In the genomic region with DNA sequence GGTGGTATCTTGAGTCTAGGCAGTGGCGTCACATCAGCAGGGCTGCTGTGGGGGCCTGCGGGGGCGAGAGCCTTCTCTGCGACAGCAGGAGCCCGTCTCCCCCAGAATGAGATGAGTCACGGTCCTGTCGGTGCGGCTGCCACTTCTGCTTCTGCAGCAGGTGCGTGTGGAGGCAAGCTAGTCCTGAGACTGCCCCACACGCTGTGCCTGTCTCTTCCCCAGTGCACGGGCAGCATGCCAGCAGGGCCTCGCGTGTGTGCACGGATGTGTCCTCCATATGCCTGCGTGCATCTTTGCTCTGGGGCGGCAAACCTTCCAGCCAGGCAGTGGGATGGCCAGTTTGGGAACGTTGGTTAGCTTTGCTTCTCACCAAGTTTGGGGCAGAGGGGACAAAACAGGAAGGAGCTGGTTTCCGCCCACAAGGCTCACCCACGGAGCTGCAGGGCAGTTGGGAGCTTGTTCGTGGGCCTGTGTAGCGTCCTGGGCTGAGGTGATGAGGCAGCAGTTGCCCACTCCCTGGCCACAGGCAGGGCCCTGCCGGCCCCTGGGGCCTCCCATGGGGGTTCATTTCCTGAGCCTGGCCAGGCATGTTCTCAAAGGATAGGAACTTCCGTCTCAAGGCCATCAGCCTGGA, we compare ENCODE assay signal across 8 cellular contexts.
DNase-seq lines count a peak whose midpoint lies in the region; ATAC-seq and TF ChIP-seq lines count a peak whose summit lies in the region.

No MANE protein-coding gene starts in this region.

- no peaks in the 10 kb centered on the region for H3K9me3 ChIP-seq in esophagus squamous epithelium

- H4K5ac ChIP-seq in mesendoderm (ENCODE audit: low read length): no peak overlapping the region

- peak; percentile 50 for DNase-seq in NCI-H2171 (lab: John Stamatoyannopoulos, UW)
- peak; percentile 80 for DNase-seq in activated T-cell treated with anti-CD3 and anti-CD28 coated beads for 1 hour (ENCODE audit: low read depth)
- peak; percentile 77 for DNase-seq in esophagus squamous epithelium (lab: John Stamatoyannopoulos, UW)
- no peak for DNase-seq in mesendoderm
- DNase-seq in NCI-H2029 (lab: John Stamatoyannopoulos, UW): no peak

- no peak overlapping the region for H3K4me2 ChIP-seq in mesendoderm (ENCODE audit: low read length)

- H3K4me3 ChIP-seq in esophagus squamous epithelium (peak overlapping the region in 1 of 4 donors; percentile 19), rectal smooth muscle tissue (ENCODE audit: low read length) (no peak overlapping the region), mesendoderm (ENCODE audit: low read length) (no peak overlapping the region)

- H3K79me2 ChIP-seq in mesendoderm (ENCODE audit: control insufficient read depth, insufficient read depth, low read length): no peaks in the 10 kb centered on the region

- H3K4ac ChIP-seq in mesendoderm (ENCODE audit: low read depth, low read length): no peak overlapping the region

- no peak overlapping the region for H2BK15ac ChIP-seq in mesendoderm (replicated peaks; ENCODE audit: low read depth)

- H3K4me1 ChIP-seq in esophagus squamous epithelium: peaks cover 30 to 93% (median 35%) of the 10 kb centered on the region in 3 donors
- peaks cover 15% of the 10 kb centered on the region for H3K4me1 ChIP-seq in rectal smooth muscle tissue (ENCODE audit: control insufficient read depth, insufficient read depth, low read length)
- no peaks in the 10 kb centered on the region for H3K4me1 ChIP-seq in mesendoderm (ENCODE audit: control insufficient read depth, low read depth, low read length)

- H2BK120ac ChIP-seq in mesendoderm (ENCODE audit: low read depth, low read length): no peak overlapping the region

- H3K27ac ChIP-seq in esophagus squamous epithelium (peak overlapping the region; percentile 68 to 86 (median 78)), rectal smooth muscle tissue (ENCODE audit: low read depth, low read length) (peak overlapping the region; percentile 49), mesendoderm (ENCODE audit: low read depth, low read length) (no peak overlapping the region)

- intact Hi-C loops in esophagus squamous epithelium (cut with DNase I): no loop called here

- H3K23ac ChIP-seq in mesendoderm (ENCODE audit: low read length): no peak overlapping the region

- no peaks in the 10 kb centered on the region for H3K27me3 ChIP-seq in esophagus squamous epithelium
- no peaks in the 10 kb centered on the region for H3K27me3 ChIP-seq in rectal smooth muscle tissue (ENCODE audit: control insufficient read depth, insufficient read depth, low read length)
- H3K27me3 ChIP-seq in mesendoderm (ENCODE audit: insufficient read depth, low read length, poor library complexity): no peaks in the 10 kb centered on the region

- no peak overlapping the region for H3K56ac ChIP-seq in mesendoderm (ENCODE audit: low read length)

- no peak overlapping the region for H4K8ac ChIP-seq in mesendoderm (ENCODE audit: low read depth, low read length)

- peak; percentile 82 for ATAC-seq in HG02623 (IDR thresholded peaks at IDR 0.05; ENCODE audit: unreplicated experiment)

- TF ChIP-seq POLR2A in GM15510 (IDR thresholded peaks at IDR 0.05; ENCODE audit: borderline replicate concordance, extremely low read depth, insufficient read length) (peak; percentile 64), esophagus squamous epithelium (IDR thresholded peaks at IDR 0.05) (peak in 2 of 4 donors; percentile 14 to 28)

- TF ChIP-seq CTCF in esophagus squamous epithelium (IDR thresholded peaks at IDR 0.05): no peak

- no peak overlapping the region for H3K9ac ChIP-seq in rectal smooth muscle tissue (ENCODE audit: low read length)
- no peak overlapping the region for H3K9ac ChIP-seq in mesendoderm (ENCODE audit: low read length)

- peaks cover 4 to 94% (median 11%) of the 10 kb centered on the region in 3 donors for H3K36me3 ChIP-seq in esophagus squamous epithelium
- peaks cover 19% of the 10 kb centered on the region for H3K36me3 ChIP-seq in rectal smooth muscle tissue (ENCODE audit: control insufficient read depth, insufficient read depth, low read length)
- H3K36me3 ChIP-seq in mesendoderm (ENCODE audit: control insufficient read depth, insufficient read depth, low read length): peaks cover 2% of the 10 kb centered on the region

- H2AK5ac ChIP-seq in mesendoderm (ENCODE audit: low read length): no peak overlapping the region

- 7 to 30% methylated on average over 2 to 9 of the region's 23 CpGs for WGBS in esophagus squamous epithelium, 2 donors
- no CpG with 5 or more reads among the region's 23 CpGs for WGBS in mesendoderm (ENCODE audit: extremely low coverage, insufficient coverage, low lambda C conversion rate)

- H3K18ac ChIP-seq in mesendoderm (ENCODE audit: low read length): no peak overlapping the region

- no peak overlapping the region for H2BK5ac ChIP-seq in mesendoderm (ENCODE audit: low read length)

- no peaks in the 10 kb centered on the region for H3K79me1 ChIP-seq in mesendoderm (ENCODE audit: low read length)

Comparison
In these comparisons a context has a peak if more than half of its experiments do, and no peak if none do; other contexts are left out.
1. DNase-seq: peak in NCI-H2171 (single experiment), activated T-cell treated with anti-CD3 and anti-CD28 coated beads for 1 hour (single experiment) and esophagus squamous epithelium (single experiment); none in mesendoderm (single experiment) and NCI-H2029 (single experiment).